ENCODE assay signal across 23 cellular contexts in genomic region chr6:139584599-139584998, GRCh38.
"Had no signal": no experiment of that assay in that cellular context is flagged by ENCODE, and none has a peak within 500 bp of the region (broad histone marks: within the 10 kb centered on the region; RNA-seq: fewer than 3 reads in every experiment).

No MANE protein-coding gene starts in this region.

- FAIRE-seq: keratinocyte had no signal

- DNase-seq: cortex of kidney; dorsolateral prefrontal cortex; effector CD4-positive, alpha-beta T cell; foreskin fibroblast; gastrocnemius medialis; head of caudate nucleus; mucosa of descending colon; naive B cell; sigmoid colon; stimulated activated CD4-positive, alpha-beta T cell treated with anti-CD3 and anti-CD28 coated beads, Interleukin-2, amount 100 ng/mL, for 24 hours; stimulated activated CD4-positive, alpha-beta T cell treated with anti-CD3 and anti-CD28 coated beads, Interleukin-4, amount 100 ng/mL, for 24 hours; stimulated activated naive CD4-positive, alpha-beta T cell treated with Interleukin-2 at 50 U/mL for 16 hours; stomach; thyroid gland had no signal

- H3K27me3 ChIP-seq: dorsolateral prefrontal cortex, gastrocnemius medialis, neural progenitor cell, right atrium auricular region, sigmoid colon, stomach, thyroid gland had no signal

- H2AFZ ChIP-seq: neural progenitor cell had no signal

- H3K4me3 ChIP-seq: dorsolateral prefrontal cortex, gastrocnemius medialis, lung, mucosa of descending colon, neural progenitor cell, prostate gland, right atrium auricular region, sigmoid colon, stomach, thyroid gland had no signal

- H3K4me2 ChIP-seq: neural progenitor cell had no signal

- ATAC-seq: esophagus mucosa; gastrocnemius medialis; left lobe of liver; mucosa of descending colon; natural killer cell treated with Interleukin-12 subunit alpha and Interleukin-12 subunit beta and Interleukin-15 and Interleukin-18, amount 100 ng/mL, for 72 hours; stimulated activated effector memory CD8-positive, alpha-beta T cell treated with anti-CD3 and anti-CD28 coated beads, Interleukin-12 subunit alpha, Interleukin-12 subunit beta, amount 100 ng/mL, for 72 hours had no signal

- H3K9ac ChIP-seq: neural progenitor cell had no signal

- H3K36me3 ChIP-seq: gastrocnemius medialis, neural progenitor cell, prostate gland, right atrium auricular region, sigmoid colon, stomach, thyroid gland had no signal

- H3K9me3 ChIP-seq: gastrocnemius medialis, mucosa of descending colon, prostate gland, right atrium auricular region, sigmoid colon, stomach, thyroid gland had no signal

- H3K27ac ChIP-seq: dorsolateral prefrontal cortex, gastrocnemius medialis, neural progenitor cell, prostate gland, right atrium auricular region, sigmoid colon, stomach, thyroid gland had no signal
